In genomic region chr2:6676245-6676644, GRCh38 we compare ENCODE assay signal across 8 cellular contexts.
"Had no signal": no experiment of that assay in that cellular context is flagged by ENCODE, and none has a peak within 500 bp of the region (broad histone marks: within the 10 kb centered on the region; RNA-seq: fewer than 3 reads in every experiment).

No MANE protein-coding gene starts in this region.

- H3K36me3 ChIP-seq: HAP-1 had no signal

- H3K9me3 ChIP-seq: HAP-1 had no signal

- H3K4me3 ChIP-seq: GM23248, HAP-1, K562 had no signal

- ATAC-seq: HCT116, K562 had no signal

- DNase-seq: GM23248, GOT3, H7, HFFc6, IMR-90 had no signal

- H3K27ac ChIP-seq: GM23248 had no signal

- H3K4me1 ChIP-seq: HAP-1 had no signal
